8 cellular contexts compared by ENCODE assay signal in the genomic region with DNA sequence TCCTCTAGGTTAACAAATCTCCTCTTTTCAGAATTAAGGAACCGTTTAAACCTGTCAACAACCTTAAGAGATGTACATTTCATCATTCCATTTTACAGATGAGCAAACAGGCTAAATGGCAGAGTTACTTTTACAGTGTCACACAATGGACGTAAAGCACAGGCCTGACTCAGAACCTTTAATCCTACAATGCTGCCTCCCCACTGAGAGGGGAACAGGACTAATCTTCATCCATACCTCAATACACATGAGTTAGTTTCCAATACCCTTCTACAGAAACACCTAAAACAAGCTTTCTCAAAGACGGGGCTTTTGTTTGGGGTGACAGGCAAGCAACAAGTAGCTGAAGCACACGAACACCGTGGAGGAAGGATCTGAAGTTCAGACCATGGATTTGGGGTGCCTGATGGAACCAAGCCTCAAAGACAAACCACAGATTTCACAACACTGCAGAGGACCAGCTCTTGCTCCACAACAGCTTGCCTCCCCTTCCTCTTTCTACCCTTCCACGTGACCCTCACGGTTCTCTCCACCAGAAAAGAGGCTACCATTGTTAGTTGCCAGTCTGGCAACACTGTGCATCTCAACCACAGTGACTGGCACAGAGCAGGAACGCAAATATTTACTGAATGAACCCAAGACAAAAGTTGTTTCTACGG. TPM values are rescaled to one million over a fixed set of nuclear protein-coding genes. Genes with fewer than 3 reads are reported as not detected.
DNase-seq lines count a peak whose midpoint lies in the region; ATAC-seq and TF ChIP-seq lines count a peak whose summit lies in the region.

No MANE protein-coding gene starts in this region.

- no peak overlapping the region for H3K27ac ChIP-seq in fibroblast of lung (ENCODE audit: insufficient read depth, low read length)

- H3K27me3 ChIP-seq in H7 (ENCODE audit: control insufficient read depth, insufficient read depth, low read length) (peaks cover 7% of the 10 kb centered on the region), fibroblast of lung (ENCODE audit: control insufficient read depth, insufficient read depth, low read length) (no peaks in the 10 kb centered on the region)

- no peak overlapping the region for H2AFZ ChIP-seq in fibroblast of lung (ENCODE audit: low read length)

- no peak for ATAC-seq in GM21786 (IDR thresholded peaks at IDR 0.05; ENCODE audit: unreplicated experiment)
- ATAC-seq in activated CD4-positive, CD25-positive, alpha-beta regulatory T cell treated with anti-CD3 and anti-CD28 coated beads, Interleukin-2, amount 50 U/mL, for 24 hours, result no peak

- no peaks in the 10 kb centered on the region for H3K79me2 ChIP-seq in fibroblast of lung (ENCODE audit: control insufficient read depth, insufficient read depth, low read length)

- DNase-seq in H7 (no peak), SK-N-DZ (ENCODE audit: low spot score) (peak; percentile 34), fibroblast of lung (ENCODE audit: low read depth in 2 of 2) (peak; percentile 7 to 20), nucleus accumbens (lab: John Stamatoyannopoulos, UW) (peak in 51 of 56 donors; percentile 18 to 88 (median 72)), dermis blood vessel endothelial cell (no peak), HuH-7 (ENCODE audit: low spot score) (no peak)

- H3K36me3 ChIP-seq in H7 (replicated peaks; ENCODE audit: control insufficient read depth, insufficient read depth, low read length), result no peaks in the 10 kb centered on the region
- no peaks in the 10 kb centered on the region for H3K36me3 ChIP-seq in fibroblast of lung (ENCODE audit: control insufficient read depth, insufficient read depth, low read length)

- no peaks in the 10 kb centered on the region for H4K20me1 ChIP-seq in fibroblast of lung (ENCODE audit: control insufficient read depth, extremely low read depth, insufficient read depth, low read length)

- H3K4me1 ChIP-seq in fibroblast of lung (ENCODE audit: control insufficient read depth, extremely low read depth, insufficient read depth, low read length), result no peaks in the 10 kb centered on the region

- peak overlapping the region; percentile 93 for H3K4me3 ChIP-seq in H7 (ENCODE audit: insufficient read depth, low read depth, low read length)
- H3K4me3 ChIP-seq in fibroblast of lung (replicated peaks in 1 of 4; ENCODE audit: control extremely low read depth in 1 of 4, insufficient read depth in 1 of 4, low read depth in 3 of 4, low read length in 4 of 4), result peak overlapping the region in 2 of 4 experiments; percentile 84 to 86

- H3K9me3 ChIP-seq in fibroblast of lung (ENCODE audit: control insufficient read depth, insufficient read depth, low read depth, low read length), result no peaks in the 10 kb centered on the region

- no peak for TF ChIP-seq CTCF in fibroblast of lung (conservative IDR thresholded peaks at IDR 0.05 in 1 of 2, IDR thresholded peaks at IDR 0.05 in 1 of 2; ENCODE audit: low read depth in 1 of 2, low read length in 2 of 2)

- H3K4me2 ChIP-seq in fibroblast of lung (ENCODE audit: extremely low read depth, insufficient read depth, low read length), result peak overlapping the region; percentile 87

- no peak overlapping the region for H3K9ac ChIP-seq in fibroblast of lung (ENCODE audit: insufficient read depth, low read length)

RNA-seq across cellular contexts. Expression of a gene that starts 1.8 kb away (rescaled TPM):
- 123 and 154 TPM in 2 replicates for total RNA-seq in H7 (2014; rRNA removed; shearing (Covaris generic))
- 72.2 and 74.9 TPM in 2 replicates for polyA plus RNA-seq in SK-N-DZ (2014; cell fraction: cytosol; rRNA removed)
- 58.5 and 68.0 TPM in 2 replicates for polyA plus RNA-seq in SK-N-DZ (2014; cell fraction: nucleus; rRNA removed)
- total RNA-seq in fibroblast of lung (14.7 and 18.2 TPM in 2 replicates), dermis blood vessel endothelial cell (61.6 and 69.4 TPM in 2 replicates)
- polyA plus RNA-seq in fibroblast of lung, result 24.4 and 32.4 TPM in 2 replicates
- polyA plus RNA-seq in fibroblast of lung (2012), result 19.2 and 22.2 TPM in 2 replicates
- 4.1 and 5.3 TPM in 2 replicates for polyA minus RNA-seq in fibroblast of lung (ENCODE audit: low replicate concordance)

Comparison
In these comparisons a context has a peak if more than half of its experiments do, and no peak if none do; other contexts are left out.
1. DNase-seq: peak in SK-N-DZ (single experiment), fibroblast of lung (2 of 2) and nucleus accumbens (51 of 56); none in H7 (single experiment), dermis blood vessel endothelial cell (single experiment) and HuH-7 (single experiment).